ENCODE assay signal across 1 cellular context in genomic region chr4:71774136-71774535, GRCh38.
TF ChIP-seq lines count a peak whose summit lies in the region.

No MANE protein-coding gene starts in this region.

TF ChIP-seq in WTC11, 78 proteins besides CTCF, POLR2A, EP300 and RAD21 (continued from another document):
- TF ChIP-seq ATF2 (CRISPR knock-in tag; IDR thresholded peaks at IDR 0.05; ENCODE audit: borderline replicate concordance, low read depth) (no peak), ZNF671 (CRISPR knock-in tag; IDR thresholded peaks at IDR 0.05) (no peak), TEAD4 (CRISPR knock-in tag; IDR thresholded peaks at IDR 0.05) (no peak), ZNF281 (CRISPR knock-in tag; IDR thresholded peaks at IDR 0.05) (no peak), TP53 (CRISPR knock-in tag; IDR thresholded peaks at IDR 0.05) (no peak), CBFB (CRISPR knock-in tag; IDR thresholded peaks at IDR 0.05; ENCODE audit: low read depth) (no peak), ZNF317 (CRISPR knock-in tag; IDR thresholded peaks at IDR 0.05; ENCODE audit: borderline replicate concordance, low read depth) (no peak), MXD4 (CRISPR knock-in tag; IDR thresholded peaks at IDR 0.05; ENCODE audit: borderline replicate concordance) (no peak), AFF4 (CRISPR knock-in tag; IDR thresholded peaks at IDR 0.05; ENCODE audit: borderline replicate concordance) (no peak), RELA (CRISPR knock-in tag; IDR thresholded peaks at IDR 0.05; ENCODE audit: borderline replicate concordance) (no peak), ATF1 (CRISPR knock-in tag; IDR thresholded peaks at IDR 0.05) (no peak)
